Comparison of ENCODE assay signal across 8 cellular contexts in genomic region chr2:18520605-18521031, GRCh38. TPM values are rescaled to one million over a fixed set of nuclear protein-coding genes. Genes with fewer than 3 reads are reported as not detected.
DNase-seq lines count a peak whose midpoint lies in the region; ATAC-seq and TF ChIP-seq lines count a peak whose summit lies in the region.

No MANE protein-coding gene starts in this region.

- H3K27me3 ChIP-seq in muscle layer of colon (ENCODE audit: control insufficient read depth in 1 of 2, insufficient read depth in 2 of 2, low read length in 2 of 2) = no peaks in the 10 kb centered on the region

- peak overlapping the region; percentile 10 for H3K27ac ChIP-seq in muscle layer of colon (ENCODE audit: low read depth, low read length)

- H3K4me3 ChIP-seq in epithelial cell of proximal tubule (ENCODE audit: low read depth, low read length) (no peak overlapping the region), muscle layer of colon (ENCODE audit: low read depth in 1 of 2, low read length in 2 of 2) (no peak overlapping the region)

- H3K4me1 ChIP-seq in muscle layer of colon (ENCODE audit: insufficient read depth, low read length) = peaks cover 34% of the 10 kb centered on the region

- peak; percentile 72 for ATAC-seq in GM19467 (IDR thresholded peaks at IDR 0.05; ENCODE audit: unreplicated experiment)

- TF ChIP-seq CTCF in epithelial cell of proximal tubule (conservative IDR thresholded peaks at IDR 0.05; ENCODE audit: low read depth, low read length) = peak; percentile 94

- peak; percentile 79 for DNase-seq in COLO829 (ENCODE audit: low spot score)
- DNase-seq in HS-5 (ENCODE audit: low read depth) = peak; percentile 42
- DNase-seq in NOMO-1 treated with dmso at 0.1 percent for 144 hours (lab: John Stamatoyannopoulos, UW; ENCODE audit: unreplicated experiment) = peak; percentile 3
- DNase-seq in activated CD8-positive, alpha-beta memory T cell treated with anti-CD3 and anti-CD28 coated beads, Interleukin-2, amount 50 U/mL, for 48 hours = peak; percentile 89
- DNase-seq in epithelial cell of proximal tubule (ENCODE audit: low read depth) = no peak
- peak; percentile 86 for DNase-seq in stimulated activated CD8-positive, alpha-beta memory T cell treated with anti-CD3 and anti-CD28 coated beads, Interleukin-4, amount 100 ng/mL, for 48 hours

- no peaks in the 10 kb centered on the region for H3K9me3 ChIP-seq in muscle layer of colon (ENCODE audit: low read length)

- H3K9ac ChIP-seq in muscle layer of colon (ENCODE audit: low read length) = no peak overlapping the region

- no peaks in the 10 kb centered on the region for H3K36me3 ChIP-seq in muscle layer of colon (ENCODE audit: insufficient read depth, low read length)

RNA-seq across cellular contexts. Expression of gene RDH14, which starts 39.8 kb away (rescaled TPM):
- total RNA-seq in epithelial cell of proximal tubule = 22.6 and 29.9 TPM in 2 replicates
